In the genomic region with DNA sequence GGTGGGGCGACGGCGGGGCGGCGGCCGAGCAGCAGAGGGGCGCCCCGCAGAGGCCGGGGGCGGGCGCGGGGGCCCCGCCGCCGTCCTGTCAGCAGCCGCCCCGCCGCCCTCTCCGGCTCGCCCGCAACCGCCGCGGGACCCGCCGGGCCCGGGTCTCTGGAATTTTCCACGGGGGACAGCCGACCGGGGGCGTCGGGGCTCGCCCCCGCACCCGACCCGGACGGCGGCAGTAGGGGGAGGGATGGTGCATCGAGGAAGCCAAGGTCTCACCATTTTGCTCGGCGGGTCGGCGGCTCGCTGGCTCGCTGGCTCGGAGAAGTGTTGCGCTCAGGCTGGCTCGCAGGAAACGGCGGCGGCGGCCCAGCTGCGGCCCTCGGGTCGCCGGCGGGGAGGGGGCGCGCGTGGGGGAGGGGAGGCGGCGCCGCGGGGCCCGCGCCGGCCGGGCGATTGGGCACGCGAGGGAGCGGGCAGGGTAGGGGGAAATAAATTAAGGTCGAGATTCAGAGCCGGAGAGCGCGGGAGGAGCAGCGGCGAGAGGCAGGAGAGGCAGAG, we compare ENCODE assay signal across 8 cellular contexts. TPM values are rescaled to one million over a fixed set of nuclear protein-coding genes. Genes with fewer than 3 reads are reported as not detected.
DNase-seq lines count a peak whose midpoint lies in the region; ATAC-seq, FAIRE-seq and TF ChIP-seq lines count a peak whose summit lies in the region.

No MANE protein-coding gene starts in this region.

- ATAC-seq in GM18498 (IDR thresholded peaks at IDR 0.05; ENCODE audit: unreplicated experiment), result peak; percentile 10
- peak; percentile 4 for ATAC-seq in HG02763 (IDR thresholded peaks at IDR 0.05; ENCODE audit: unreplicated experiment)

- DNase-seq in T-helper 1 cell (peak in 4 of 5 donors; percentile 17 to 48 (median 30)), astrocyte of the cerebellum (ENCODE audit: low read depth) (no peak), keratinocyte (ENCODE audit: low read depth, low spot score) (no peak), DMS153 (lab: John Stamatoyannopoulos, UW) (no peak), NCI-H2171 (lab: John Stamatoyannopoulos, UW) (no peak)
- peak; percentile 48 to 50 for DNase-seq in stimulated activated CD4-positive, alpha-beta T cell treated with anti-CD3 and anti-CD28 coated beads, Interleukin-2, amount 100 ng/mL, for 24 hours

- no peak for FAIRE-seq in keratinocyte (lab: Jason Lieb, UNC)

- peaks cover 21% of the 10 kb centered on the region for H4K20me1 ChIP-seq in keratinocyte (ENCODE audit: control insufficient read depth, extremely low read depth, insufficient read depth, low read length)

- peak overlapping the region; percentile 86 for H3K9ac ChIP-seq in keratinocyte (ENCODE audit: control insufficient read depth, extremely low read depth, insufficient read depth, low read length)

- in situ Hi-C loops in astrocyte of the cerebellum (cut with HindIII; ENCODE audit: low sequenced_read_pairs), result no loop called here

- peak overlapping the region; percentile 86 for H3K27ac ChIP-seq in keratinocyte (ENCODE audit: control insufficient read depth, insufficient read depth, low read length)

- H3K4me1 ChIP-seq in keratinocyte (ENCODE audit: control insufficient read depth, extremely low read depth, insufficient read depth, low read length), result peaks cover 31% of the 10 kb centered on the region

- H3K36me3 ChIP-seq in keratinocyte (ENCODE audit: control insufficient read depth in 2 of 2, extremely low read depth in 1 of 2, insufficient read depth in 2 of 2, low read length in 2 of 2), result peaks cover 0 to 5% of the 10 kb centered on the region in 2 experiments

- peak overlapping the region; percentile 79 for H3K4me3 ChIP-seq in astrocyte of the cerebellum (ENCODE audit: low read depth, low read length)
- peak overlapping the region; percentile 62 to 97 (median 73) for H3K4me3 ChIP-seq in keratinocyte (ENCODE audit: control insufficient read depth in 2 of 3, extremely low read depth in 1 of 3, insufficient read depth in 2 of 3, low read depth in 1 of 3, low read length in 3 of 3)

- dilution Hi-C loops in keratinocyte (cut with MboI; ENCODE audit: extremely low pct_ligation_motif_present, low sequenced_read_pairs), result no loop called here

- no peak overlapping the region for H3K4me2 ChIP-seq in keratinocyte (ENCODE audit: control insufficient read depth, extremely low read depth, insufficient read depth, low read depth, low read length)

- H3K9me1 ChIP-seq in keratinocyte (ENCODE audit: control insufficient read depth, extremely low read depth, insufficient read depth, low read length), result peaks cover 2% of the 10 kb centered on the region

- TF ChIP-seq CTCF in astrocyte of the cerebellum (IDR thresholded peaks at IDR 0.05; ENCODE audit: low read depth, low read length, missing control alignments) (no peak), keratinocyte (optimal IDR thresholded peaks at IDR 0.05 in 1 of 3, IDR thresholded peaks at IDR 0.05 in 1 of 3, conservative IDR thresholded peaks at IDR 0.05 in 1 of 3; ENCODE audit: extremely low read depth in 1 of 3, insufficient read depth in 2 of 3, low read length in 3 of 3) (no peak)

- no peaks in the 10 kb centered on the region for H3K9me3 ChIP-seq in keratinocyte (ENCODE audit: control insufficient read depth, low read depth, low read length)

- no peaks in the 10 kb centered on the region for H3K27me3 ChIP-seq in keratinocyte (ENCODE audit: control insufficient read depth, extremely low read depth, insufficient read depth, low read length)

- H2AFZ ChIP-seq in keratinocyte (ENCODE audit: control insufficient read depth, low read length), result peak overlapping the region; percentile 65

- H3K79me2 ChIP-seq in keratinocyte (ENCODE audit: control insufficient read depth, insufficient read depth, low read length), result peaks cover 54% of the 10 kb centered on the region

RNA-seq across cellular contexts. Expression of gene PPP3R1, which starts 0.4 kb away (rescaled TPM):
- 10.1 to 28.5 TPM (median 21.6 TPM) in 3 replicates for polyA plus RNA-seq in keratinocyte
- polyA plus RNA-seq in keratinocyte (2011; ENCODE audit: low read depth), result 36.9 TPM
- polyA plus RNA-seq in keratinocyte (2011; cell fraction: cytosol; rRNA removed), result 14.2 and 29.6 TPM in 2 replicates
- 15.9 and 20.8 TPM in 2 replicates for polyA plus RNA-seq in keratinocyte (2011; cell fraction: nucleus; rRNA removed)
- polyA plus RNA-seq in keratinocyte (2012; ENCODE audit: low replicate concordance), result 29.9 and 37.5 TPM in 2 replicates
- 5.2 to 31.0 TPM (median 12.3 TPM) in 3 replicates for polyA minus RNA-seq in keratinocyte
- polyA minus RNA-seq in keratinocyte (2011; cell fraction: cytosol; rRNA and poly(A)+ RNA removed), result 22.6 TPM
- 13.1 and 22.5 TPM in 2 replicates for polyA minus RNA-seq in keratinocyte (2011; cell fraction: nucleus; rRNA and poly(A)+ RNA removed)

Comparison
In these comparisons a context has a peak if more than half of its experiments do, and no peak if none do; other contexts are left out.
1. DNase-seq: peak in T-helper 1 cell (4 of 5) and stimulated activated CD4-positive, alpha-beta T cell treated with anti-CD3 and anti-CD28 coated beads, Interleukin-2, amount 100 ng/mL, for 24 hours (2 of 2); none in astrocyte of the cerebellum (single experiment), keratinocyte (single experiment), DMS153 (single experiment) and NCI-H2171 (single experiment).